Comparison of ENCODE assay signal across 8 cellular contexts in genomic region chr14:49853572-49854375, GRCh38. TPM values are rescaled to one million over a fixed set of nuclear protein-coding genes. Genes with fewer than 3 reads are reported as not detected.
DNase-seq lines count a peak whose midpoint lies in the region; ATAC-seq and TF ChIP-seq lines count a peak whose summit lies in the region.

No MANE protein-coding gene starts in this region.

- intact Hi-C loops in PC-3 (cut with micrococcal nuclease): loop anchor here (1.0 to 2.0 kb wide), 4 partner anchors 8 to 679 kb away; partner anchors contain the start of genes MAP4K5 and RPS29

- ATAC-seq in PC-3 (peak; percentile 61), GM21723 (IDR thresholded peaks at IDR 0.05; ENCODE audit: unreplicated experiment) (no peak)
- peak; percentile 47 to 56 for ATAC-seq in activated T-cell treated with anti-CD3 and anti-CD28 coated beads, Interleukin-2, amount 50 U/mL, for 72 hours (replicated peaks in 1 of 2)

- no peaks in the 10 kb centered on the region for H3K9me3 ChIP-seq in PC-3 (ENCODE audit: low read length)

- peaks cover 13% of the 10 kb centered on the region for H3K36me3 ChIP-seq in PC-3 (ENCODE audit: low read depth, low read length)

- peak; percentile 45 to 73 for DNase-seq in HL-60 (ENCODE audit: low read depth in 1 of 2, low spot score in 1 of 2)
- peak; percentile 95 for DNase-seq in PC-3
- DNase-seq in activated T-cell treated with anti-CD3 and anti-CD28 coated beads, Interleukin-2, amount 50 U/mL, for 72 hours: peak; percentile 70 to 74
- peak; percentile 77 for DNase-seq in fibroblast of gingiva (ENCODE audit: low read depth)
- peak; percentile 58 to 76 (median 64) for DNase-seq in stimulated activated naive CD4-positive, alpha-beta T cell (lab: John Stamatoyannopoulos, UW)

- POLR2A ChIA-PET in PC-3 (lab: Charles Lee; ENCODE audit: unreplicated experiment): interaction anchor here (0.7 kb wide), 1 partner anchor 262 kb away, joined by 3 read pairs; the partner anchor contains the start of gene VCPKMT

- H4K20me1 ChIP-seq in PC-3 (ENCODE audit: low read length): peaks cover 20% of the 10 kb centered on the region; the same call in 1 of the 2 replicates

- peaks cover 4 to 12% of the 10 kb centered on the region in 2 donors for H3K36me3 Mint-ChIP-seq in activated T-cell treated with anti-CD3 and anti-CD28 coated beads, Interleukin-2, amount 50 U/mL, for 72 hours (ENCODE audit: insufficient read depth in 2 of 2)
- peaks cover 19% of the 10 kb centered on the region for H3K36me3 Mint-ChIP-seq in nephron (ENCODE audit: low read depth)

- peaks cover 37% of the 10 kb centered on the region for H3K79me2 ChIP-seq in PC-3 (ENCODE audit: low read length)

- no peaks in the 10 kb centered on the region for H3F3A ChIP-seq in PC-3 (ENCODE audit: low read length, unreplicated experiment)

- H3K9me3 Mint-ChIP-seq in activated T-cell treated with anti-CD3 and anti-CD28 coated beads, Interleukin-2, amount 50 U/mL, for 72 hours: no peaks in the 10 kb centered on the region
- H3K9me3 Mint-ChIP-seq in nephron: no peaks in the 10 kb centered on the region

- no peaks in the 10 kb centered on the region for H3K27me3 Mint-ChIP-seq in activated T-cell treated with anti-CD3 and anti-CD28 coated beads, Interleukin-2, amount 50 U/mL, for 72 hours (ENCODE audit: low read depth)
- H3K27me3 Mint-ChIP-seq in nephron (ENCODE audit: low read depth): no peaks in the 10 kb centered on the region

- H3K4me1 ChIP-seq in PC-3 (ENCODE audit: insufficient read depth, low read length): peaks cover 32% of the 10 kb centered on the region

- peak overlapping the region; percentile 97 to 99 for H3K4me3 Mint-ChIP-seq in activated T-cell treated with anti-CD3 and anti-CD28 coated beads, Interleukin-2, amount 50 U/mL, for 72 hours
- peak overlapping the region; percentile 86 to 98 (median 95) for H3K4me3 Mint-ChIP-seq in nephron

- peak overlapping the region; percentile 27; the same call in 1 of the 2 replicates for H2AFZ ChIP-seq in PC-3 (ENCODE audit: low read length)

- H3K4me2 ChIP-seq in PC-3 (ENCODE audit: low read length): peak overlapping the region; percentile 97; the same call in 1 of the 2 replicates

- TF ChIP-seq CTCF in HL-60 (IDR thresholded peaks at IDR 0.05; ENCODE audit: insufficient read depth, low read length) (peak; percentile 19), PC-3 (conservative IDR thresholded peaks at IDR 0.05; ENCODE audit: low read depth, low read length) (peak; percentile 91), nephron (IDR thresholded peaks at IDR 0.05; ENCODE audit: unreplicated experiment in 3 of 3) (peak; percentile 58 to 65 (median 64))

- peak overlapping the region; percentile 100 for H3K27ac Mint-ChIP-seq in activated T-cell treated with anti-CD3 and anti-CD28 coated beads, Interleukin-2, amount 50 U/mL, for 72 hours
- peak overlapping the region; percentile 68 to 99 (median 98) for H3K27ac Mint-ChIP-seq in nephron

- BruUV-seq in PC-3 (replicated peaks; lab: Mats Ljungman, UMichigan): no TSS peak

- no peaks in the 10 kb centered on the region for H3K27me3 ChIP-seq in HL-60 (ENCODE audit: insufficient read depth, poor library complexity, severe bottlenecking)
- no peaks in the 10 kb centered on the region for H3K27me3 ChIP-seq in PC-3 (ENCODE audit: low read length)

- H3K4me3 ChIP-seq in GM08714 (ENCODE audit: low read length) (peak overlapping the region; percentile 87), HL-60 (replicated peaks; ENCODE audit: insufficient read depth, low read length) (peak overlapping the region; percentile 81), PC-3 (ENCODE audit: low read length) (peak overlapping the region; percentile 87; the same call in 1 of the 2 replicates)

- H3K4me1 Mint-ChIP-seq in activated T-cell treated with anti-CD3 and anti-CD28 coated beads, Interleukin-2, amount 50 U/mL, for 72 hours (ENCODE audit: low read depth): peaks cover 54% of the 10 kb centered on the region
- peaks cover 31% of the 10 kb centered on the region for H3K4me1 Mint-ChIP-seq in nephron

- H3K27ac ChIP-seq in HL-60 (replicated peaks) (no peak overlapping the region), PC-3 (ENCODE audit: low read length) (no peak overlapping the region)

- no peaks in the 10 kb centered on the region for H3K9me2 ChIP-seq in PC-3 (replicated peaks; ENCODE audit: low read length)

- CTCF ChIA-PET in PC-3 (lab: Charles Lee): interaction anchor here (0.6 to 1.1 kb wide), 6 partner anchors 8 to 214 kb away, joined by 3 to 10 read pairs (median 4); no protein-coding TSS in a partner anchor

- H3K9ac ChIP-seq in PC-3 (ENCODE audit: low read length): no peak overlapping the region

RNA-seq across cellular contexts. Expression of gene NEMF, which starts 1.2 kb away (rescaled TPM):
- total RNA-seq in PC-3 (2014; rRNA removed): 52.9 and 54.0 TPM in 2 replicates
- 10 to 100 TPM; 68.8 to 71.7 TPM for total RNA-seq in activated T-cell treated with anti-CD3 and anti-CD28 coated beads, Interleukin-2, amount 50 U/mL, for 72 hours

RNA-seq across cellular contexts. Expression of gene ARF6, which starts 39.1 kb away (rescaled TPM):
- total RNA-seq in PC-3 (2014; rRNA removed): 86.4 and 107 TPM in 2 replicates
- 100 to 1,000 TPM; 218 to 219 TPM for total RNA-seq in activated T-cell treated with anti-CD3 and anti-CD28 coated beads, Interleukin-2, amount 50 U/mL, for 72 hours

Comparison
In these comparisons a context has a peak if more than half of its experiments do, and no peak if none do; other contexts are left out.
1. CTCF ChIP-seq: peak in every context shown above with its lines; median percentile 91 in PC-3; 64 in nephron; 19 in HL-60.